8 cellular contexts compared by ENCODE assay signal in genomic region chr3:169146866-169147245, GRCh38.
A peak's percentile ranks its signal among the peaks of the same experiment; 100 is the strongest.
DNase-seq lines count a peak whose midpoint lies in the region; ATAC-seq, FAIRE-seq and TF ChIP-seq lines count a peak whose summit lies in the region.

No MANE protein-coding gene starts in this region.

- WGBS in GM23248 (ENCODE audit: low coverage in 1 of 2, low lambda C conversion rate in 2 of 2, missing lambda C conversion rate in 2 of 2), 2 experiments, result 3 to 5% methylated on average over 12 of the region's 12 CpGs
- 3 to 4% methylated on average over 12 of the region's 12 CpGs for WGBS in pancreas, 2 donors

- H3F3A ChIP-seq in GM23248 (ENCODE audit: insufficient read depth), result 0 out of 2 replicates have a peak, but pooled peaks cover 9% of the 10 kb centered on the region

- ATAC-seq in pancreas (peak in 2 of 4 donors; percentile 0 to 1), GM21367 (IDR thresholded peaks at IDR 0.05; ENCODE audit: unreplicated experiment) (no peak), HG03460 (IDR thresholded peaks at IDR 0.05; ENCODE audit: unreplicated experiment) (no peak)

- in situ Hi-C loops in GM23248 (cut with MboI), result no loop called here

- no peaks in the 10 kb centered on the region for H3K9me2 ChIP-seq in GM23248 (ENCODE audit: insufficient read depth)

- peak overlapping the region; percentile 79 for H3K9ac ChIP-seq in GM23248

- H4K20me1 ChIP-seq in GM23248 (ENCODE audit: insufficient read depth), result no peaks in the 10 kb centered on the region

- intact Hi-C loops in pancreas (cut with DNase I), result loop anchor here in 2 of 3 donors (5.0 to 10.0 kb wide), 2 partner anchors 515 to 518 kb away; partner anchors contain the start of gene MECOM (in 2 of the 2)

- POLR2A ChIA-PET in RWPE1 (lab: Yijun Ruan, JAX; ENCODE audit: low non-redundant PET), result no interaction called here

- H3K4me3 ChIP-seq in GM23248, result peak overlapping the region; percentile 97
- peak overlapping the region; percentile 14 to 54 (median 36) for H3K4me3 ChIP-seq in pancreas

- DNase-seq in GM23248 (peak; percentile 55), RWPE1 (ENCODE audit: low spot score) (peak; percentile 18), fibroblast of peridontal ligament (ENCODE audit: extremely low read depth) (peak; percentile 34), pancreas (no peak), SHP77 (lab: John Stamatoyannopoulos, UW) (no peak)
- DNase-seq in NK-92 treated with Interleukin-12 subunit alpha and Interleukin-12 subunit beta, amount 100 ng/mL, for 24 hours (lab: John Stamatoyannopoulos, UW), result no peak

- no peak for FAIRE-seq in pancreas (lab: Jason Lieb, UNC)

- TF ChIP-seq CTCF in RWPE1 (conservative IDR thresholded peaks at IDR 0.05; ENCODE audit: low read depth) (no peak), pancreas (IDR thresholded peaks at IDR 0.05) (no peak)

- H3K79me2 ChIP-seq in GM23248 (ENCODE audit: insufficient read depth), result peaks cover 15% of the 10 kb centered on the region; the same call in 1 of the 2 replicates

- H3K36me3 ChIP-seq in GM23248 (ENCODE audit: low read depth), result no peaks in the 10 kb centered on the region
- no peaks in the 10 kb centered on the region for H3K36me3 ChIP-seq in pancreas

- H3K9me3 ChIP-seq in GM23248 (ENCODE audit: low read depth) (no peaks in the 10 kb centered on the region), pancreas (no peaks in the 10 kb centered on the region)

- peaks cover 24% of the 10 kb centered on the region for H3K4me1 ChIP-seq in GM23248 (ENCODE audit: insufficient read depth)
- peaks cover 0 to 26% (median 12%) of the 10 kb centered on the region in 3 donors for H3K4me1 ChIP-seq in pancreas

- H3K27me3 ChIP-seq in GM23248 (replicated peaks; ENCODE audit: insufficient read depth), result no peaks in the 10 kb centered on the region
- H3K27me3 ChIP-seq in pancreas, result no peaks in the 10 kb centered on the region

- H3K27ac ChIP-seq in GM23248 (0 out of 2 replicates have a peak overlapping the region, but pooled peaks have one; percentile 11), RWPE1 (peak overlapping the region; percentile 78), pancreas (peak overlapping the region; percentile 16 to 91 (median 82))

- H2AFZ ChIP-seq in GM23248, result peak overlapping the region; percentile 99

- CTCF ChIA-PET in RWPE1 (lab: Yijun Ruan, JAX), result interaction anchor here (0.6 to 3.9 kb wide), 5 partner anchors 105 to 693 kb away, joined by 3 to 21 read pairs (median 4); no protein-coding TSS in a partner anchor

- peak overlapping the region; percentile 94 for H3K4me2 ChIP-seq in GM23248 (ENCODE audit: unreplicated experiment)

Comparison
In these comparisons a context has a peak if more than half of its experiments do, and no peak if none do; other contexts are left out.
1. DNase-seq: peak in GM23248 (single experiment), RWPE1 (single experiment) and fibroblast of peridontal ligament (single experiment); none in pancreas (0 of 6), SHP77 (0 of 2) and NK-92 treated with Interleukin-12 subunit alpha and Interleukin-12 subunit beta, amount 100 ng/mL, for 24 hours (single experiment).
2. H3K27ac ChIP-seq: peak in every context shown above with its lines; median percentile 82 in pancreas; 78 in RWPE1; 11 in GM23248.